ENCODE assay signal across 29 cellular contexts in genomic region chr14:23644919-23645336, GRCh38. TPM values are rescaled to one million over a fixed set of nuclear protein-coding genes. Genes with fewer than 3 reads are reported as not detected.
"Had no signal": no experiment of that assay in that cellular context is flagged by ENCODE, and none has a peak within 500 bp of the region (broad histone marks: within the 10 kb centered on the region; RNA-seq: fewer than 3 reads in every experiment).

No MANE protein-coding gene starts in this region.

- H3K4me3 ChIP-seq: ascending aorta, breast epithelium, cardiac muscle cell, colonic mucosa, esophagus squamous epithelium, gastroesophageal sphincter had no signal

- H3K27ac Mint-ChIP-seq: activated CD4-positive, alpha-beta memory T cell treated with anti-CD3 and anti-CD28 coated beads for 36 hours; activated CD4-positive, alpha-beta T cell treated with anti-CD3 and anti-CD28 coated beads for 36 hours; activated CD4-positive, alpha-beta T cell treated with anti-CD3 and anti-CD28 coated beads, Interleukin-2, amount 10 ng/mL, durations not matched to agents 24 days and 14 days; activated CD8-positive, alpha-beta T cell treated with anti-CD3 and anti-CD28 coated beads, Interleukin-2, amount 10 ng/mL, durations not matched to agents 7 days and 5 days; activated naive CD4-positive, alpha-beta T cell treated with anti-CD3 and anti-CD28 coated beads for 36 hours; activated naive CD4-positive, alpha-beta T cell treated with anti-CD3 and anti-CD28 coated beads, Interleukin-2, amount 50 U/mL, for 24 hours; activated naive CD8-positive, alpha-beta T cell treated with anti-CD3 and anti-CD28 coated beads, Interleukin-2, amount 10 ng/mL, durations not matched to agents 7 days and 5 days; brain had no signal

- H3K9me3 Mint-ChIP-seq: activated CD4-positive, alpha-beta memory T cell treated with anti-CD3 and anti-CD28 coated beads for 36 hours; activated CD4-positive, alpha-beta T cell treated with anti-CD3 and anti-CD28 coated beads, Interleukin-2, amount 10 ng/mL, durations not matched to agents 24 days and 14 days; activated naive CD4-positive, alpha-beta T cell treated with anti-CD3 and anti-CD28 coated beads for 36 hours; activated naive CD4-positive, alpha-beta T cell treated with anti-CD3 and anti-CD28 coated beads, Interleukin-2, amount 50 U/mL, for 24 hours; activated naive CD8-positive, alpha-beta T cell treated with anti-CD3 and anti-CD28 coated beads, Interleukin-2, amount 10 ng/mL, durations not matched to agents 7 days and 5 days; activated T-cell treated with anti-CD3 and anti-CD28 coated beads, Interleukin-2, amount 50 U/mL, for 4 hours; activated T-helper 17 cell treated with anti-CD3 and anti-CD28 coated beads, Interleukin-2, amount 50 U/mL, for 72 hours; brain had no signal

- FAIRE-seq: endometrium, endothelial cell of umbilical vein had no signal

- H3K27me3 Mint-ChIP-seq: activated CD4-positive, alpha-beta memory T cell treated with anti-CD3 and anti-CD28 coated beads for 36 hours; activated CD4-positive, alpha-beta T cell treated with anti-CD3 and anti-CD28 coated beads for 36 hours; activated CD4-positive, alpha-beta T cell treated with anti-CD3 and anti-CD28 coated beads, Interleukin-2, amount 10 ng/mL, durations not matched to agents 24 days and 14 days; activated naive CD4-positive, alpha-beta T cell treated with anti-CD3 and anti-CD28 coated beads, Interleukin-2, amount 50 U/mL, for 24 hours; activated naive CD8-positive, alpha-beta T cell treated with anti-CD3 and anti-CD28 coated beads, Interleukin-2, amount 10 ng/mL, durations not matched to agents 7 days and 5 days; activated T-helper 17 cell treated with anti-CD3 and anti-CD28 coated beads, Interleukin-2, amount 50 U/mL, for 72 hours had no signal

- H3K27me3 ChIP-seq: ascending aorta, breast epithelium, cardiac muscle cell, colonic mucosa, esophagus squamous epithelium, gastroesophageal sphincter had no signal

- H3K4me1 ChIP-seq: ascending aorta, breast epithelium, colonic mucosa had no signal

- H3K27ac ChIP-seq: ascending aorta, breast epithelium, cardiac muscle cell, colonic mucosa, epithelial cell of prostate, esophagus squamous epithelium, gastroesophageal sphincter had no signal

- H3K9me3 ChIP-seq: ascending aorta, breast epithelium, colonic mucosa, esophagus squamous epithelium, gastroesophageal sphincter had no signal

- H3K4me3 Mint-ChIP-seq: activated CD4-positive, alpha-beta memory T cell treated with anti-CD3 and anti-CD28 coated beads for 36 hours; activated CD4-positive, alpha-beta T cell treated with anti-CD3 and anti-CD28 coated beads for 36 hours; activated CD4-positive, alpha-beta T cell treated with anti-CD3 and anti-CD28 coated beads, Interleukin-2, amount 10 ng/mL, durations not matched to agents 24 days and 14 days; activated CD8-positive, alpha-beta T cell treated with anti-CD3 and anti-CD28 coated beads, Interleukin-2, amount 10 ng/mL, durations not matched to agents 7 days and 5 days; activated naive CD4-positive, alpha-beta T cell treated with anti-CD3 and anti-CD28 coated beads for 36 hours; activated naive CD4-positive, alpha-beta T cell treated with anti-CD3 and anti-CD28 coated beads, Interleukin-2, amount 50 U/mL, for 24 hours; activated naive CD8-positive, alpha-beta T cell treated with anti-CD3 and anti-CD28 coated beads, Interleukin-2, amount 10 ng/mL, durations not matched to agents 7 days and 5 days; activated T-cell treated with anti-CD3 and anti-CD28 coated beads, Interleukin-2, amount 50 U/mL, for 4 hours; activated T-helper 17 cell treated with anti-CD3 and anti-CD28 coated beads, Interleukin-2, amount 50 U/mL, for 72 hours; brain had no signal

- ATAC-seq: activated CD4-positive, alpha-beta T cell treated with anti-CD3 and anti-CD28 coated beads for 36 hours; activated CD8-positive, alpha-beta T cell treated with anti-CD3 and anti-CD28 coated beads, Interleukin-2, amount 10 ng/mL, durations not matched to agents 7 days and 5 days; activated T-helper 17 cell treated with anti-CD3 and anti-CD28 coated beads, Interleukin-2, amount 50 U/mL, for 72 hours; gastroesophageal sphincter had no signal

- H3K36me3 ChIP-seq: ascending aorta, breast epithelium, cardiac muscle cell, colonic mucosa, esophagus squamous epithelium, gastroesophageal sphincter had no signal

- H3K36me3 Mint-ChIP-seq: activated CD4-positive, alpha-beta memory T cell treated with anti-CD3 and anti-CD28 coated beads for 36 hours; activated naive CD4-positive, alpha-beta T cell treated with anti-CD3 and anti-CD28 coated beads, Interleukin-2, amount 50 U/mL, for 24 hours; activated naive CD8-positive, alpha-beta T cell treated with anti-CD3 and anti-CD28 coated beads, Interleukin-2, amount 10 ng/mL, durations not matched to agents 7 days and 5 days; brain had no signal

- H3K4me1 Mint-ChIP-seq: activated CD4-positive, alpha-beta T cell treated with anti-CD3 and anti-CD28 coated beads for 36 hours; activated CD4-positive, alpha-beta T cell treated with anti-CD3 and anti-CD28 coated beads, Interleukin-2, amount 10 ng/mL, durations not matched to agents 24 days and 14 days; activated naive CD4-positive, alpha-beta T cell treated with anti-CD3 and anti-CD28 coated beads, Interleukin-2, amount 50 U/mL, for 24 hours; activated naive CD8-positive, alpha-beta T cell treated with anti-CD3 and anti-CD28 coated beads, Interleukin-2, amount 10 ng/mL, durations not matched to agents 7 days and 5 days; activated T-helper 17 cell treated with anti-CD3 and anti-CD28 coated beads, Interleukin-2, amount 50 U/mL, for 72 hours; brain had no signal

- DNase-seq: activated CD4-positive, alpha-beta memory T cell treated with anti-CD3 and anti-CD28 coated beads for 36 hours; activated CD4-positive, alpha-beta T cell treated with anti-CD3 and anti-CD28 coated beads for 36 hours; activated CD4-positive, alpha-beta T cell treated with anti-CD3 and anti-CD28 coated beads, Interleukin-2, amount 10 ng/mL, durations not matched to agents 24 days and 14 days; activated CD4-positive, CD25-positive, alpha-beta regulatory T cell; activated CD4-positive, CD25-positive, alpha-beta regulatory T cell treated with anti-CD3 and anti-CD28 coated beads, Interleukin-2, amount 50 U/mL, for 72 hours; activated CD8-positive, alpha-beta T cell treated with anti-CD3 and anti-CD28 coated beads, Interleukin-2, amount 10 ng/mL, durations not matched to agents 7 days and 5 days; activated effector memory CD4-positive, alpha-beta T cell treated with Interleukin-2 at 50 U/mL for 16 hours; activated naive CD4-positive, alpha-beta T cell treated with anti-CD3 and anti-CD28 coated beads for 36 hours; activated naive CD8-positive, alpha-beta T cell treated with anti-CD3 and anti-CD28 coated beads, Interleukin-2, amount 10 ng/mL, durations not matched to agents 7 days and 5 days; activated T-cell treated with anti-CD3 and anti-CD28 coated beads, Interleukin-2, amount 50 U/mL, for 4 hours; central memory CD4-positive, alpha-beta T cell; cerebellar nuclear complex; colonic mucosa; effector CD8-positive, alpha-beta T cell; esophagus squamous epithelium; foreskin melanocyte; T-helper 2 cell had no signal

RNA-seq across cellular contexts. Expression of gene DHRS2, which starts 8.8 kb away (rescaled TPM):
- total RNA-seq: ascending aorta, cardiac muscle cell, endothelial cell of umbilical vein, fibroblast of lung, glomerular endothelial cell had no signal
